In genomic region chr10:3525832-3526449, GRCh38 we compare ENCODE assay signal across 11 cellular contexts.
DNase-seq lines count a peak whose midpoint lies in the region; ATAC-seq and TF ChIP-seq lines count a peak whose summit lies in the region.
"Had no signal": no experiment of that assay in that cellular context is flagged by ENCODE, and none has a peak within 500 bp of the region (broad histone marks: within the 10 kb centered on the region; RNA-seq: fewer than 3 reads in every experiment).

No MANE protein-coding gene starts in this region.

- TF ChIP-seq CTCF in cardiac fibroblast (IDR thresholded peaks at IDR 0.05; ENCODE audit: low read depth, low read length) (no peak), lung (IDR thresholded peaks at IDR 0.05; ENCODE audit: control extremely low read depth, extremely low read depth) (no peak), WTC11 (IDR thresholded peaks at IDR 0.05) (no peak)

- H3K4me3 Mint-ChIP-seq in WTC11: no peak overlapping the region

- WGBS in lung, 2 donors: 82 to 94% methylated on average over 11 of the region's 11 CpGs

- H3K4me1 Mint-ChIP-seq in WTC11: no peaks in the 10 kb centered on the region

- H3K36me3 Mint-ChIP-seq in WTC11: no peaks in the 10 kb centered on the region

- peak; percentile 5 for DNase-seq in SIG-M5 treated with dmso at 0.1 percent for 504 hours (lab: John Stamatoyannopoulos, UW; ENCODE audit: unreplicated experiment)
- no peak for DNase-seq in SIG-M5 (lab: John Stamatoyannopoulos, UW)
- peak; percentile 95 to 98 for DNase-seq in cardiac fibroblast (ENCODE audit: low read depth in 2 of 2)
- no peak for DNase-seq in lung (ENCODE audit: low spot score)
- DNase-seq in WTC11 (ENCODE audit: low spot score): no peak
- no peak for DNase-seq in effector CD4-positive, alpha-beta T cell
- no peak for DNase-seq in NCI-H82 (lab: John Stamatoyannopoulos, UW)
- no peak for DNase-seq in pons (ENCODE audit: low spot score)
- DNase-seq: stimulated activated CD4-positive, alpha-beta T cell treated with anti-CD3 and anti-CD28 coated beads, Interleukin-4, amount 100 ng/mL, for 24 hours had no signal

- POLR2A ChIA-PET in WTC11 (lab: Charles Lee): no interaction called here

- H3K36me3 ChIP-seq in lung (ENCODE audit: control insufficient read depth in 2 of 2, insufficient read depth in 2 of 2, low read length in 2 of 2): no peaks in the 10 kb centered on the region
- H3K36me3 ChIP-seq: SJCRH30 had no signal

- ATAC-seq in lung (ENCODE audit: insufficient read depth, low FRiP score) (peak; percentile 78), WTC11 (no peak)

- peaks cover 0 to 2% of the 10 kb centered on the region in 2 donors for H3K9me3 ChIP-seq in lung (ENCODE audit: control insufficient read depth in 2 of 2, insufficient read depth in 1 of 2, low read length in 1 of 2)
- H3K9me3 ChIP-seq: SJCRH30 had no signal

- no peaks in the 10 kb centered on the region for H3K27me3 ChIP-seq in lung (ENCODE audit: control insufficient read depth, insufficient read depth)
- H3K27me3 ChIP-seq: SJCRH30 had no signal

- H3K27ac Mint-ChIP-seq in WTC11: no peak overlapping the region

- peaks cover 0 to 1% of the 10 kb centered on the region in 2 donors for H3K4me1 ChIP-seq in lung (ENCODE audit: control insufficient read depth in 2 of 2, insufficient read depth in 2 of 2, low read length in 2 of 2)
- H3K4me1 ChIP-seq: SJCRH30 had no signal

- CTCF ChIA-PET in WTC11 (lab: Charles Lee): no interaction called here

- H3K4me3 ChIP-seq in cardiac fibroblast (replicated peaks in 1 of 2; ENCODE audit: low read depth in 2 of 2, low read length in 2 of 2) (no peak overlapping the region), lung (no peak overlapping the region)
- H3K4me3 ChIP-seq: SJCRH30 had no signal

- H3K9me3 Mint-ChIP-seq in WTC11: no peaks in the 10 kb centered on the region

- peak overlapping the region in 1 of 2 donors; percentile 48 for H3K27ac ChIP-seq in lung (ENCODE audit: low read depth in 1 of 2, low read length in 1 of 2)
- H3K27ac ChIP-seq: 22Rv1, SJCRH30 had no signal

- no peaks in the 10 kb centered on the region for H3K27me3 Mint-ChIP-seq in WTC11 (ENCODE audit: low read depth)

TF ChIP-seq in WTC11, 78 proteins besides CTCF, POLR2A, EP300 and RAD21:
- TF ChIP-seq ZSCAN18 (CRISPR knock-in tag; IDR thresholded peaks at IDR 0.05) (no peak), IRF2 (CRISPR knock-in tag; IDR thresholded peaks at IDR 0.05; ENCODE audit: borderline replicate concordance, low read depth) (no peak), FOXJ3 (CRISPR knock-in tag; IDR thresholded peaks at IDR 0.05; ENCODE audit: borderline replicate concordance) (no peak), TP53 (CRISPR knock-in tag; IDR thresholded peaks at IDR 0.05) (no peak), ATF3 (CRISPR knock-in tag; conservative IDR thresholded peaks at IDR 0.05) (no peak), CREM (CRISPR knock-in tag; IDR thresholded peaks at IDR 0.05) (no peak), SMAD3 (CRISPR knock-in tag; IDR thresholded peaks at IDR 0.05; ENCODE audit: borderline replicate concordance) (no peak), GRHL2 (CRISPR knock-in tag; IDR thresholded peaks at IDR 0.05; ENCODE audit: insufficient replicate concordance, severe bottlenecking) (no peak), RORB (CRISPR knock-in tag; IDR thresholded peaks at IDR 0.05) (no peak), ESRRA (CRISPR knock-in tag; IDR thresholded peaks at IDR 0.05; ENCODE audit: borderline replicate concordance) (no peak), HMGA2 (CRISPR knock-in tag; IDR thresholded peaks at IDR 0.05) (no peak), MYBL2 (CRISPR knock-in tag; IDR thresholded peaks at IDR 0.05) (no peak), MAX (CRISPR knock-in tag; IDR thresholded peaks at IDR 0.05) (no peak), ZNF263 (CRISPR knock-in tag; IDR thresholded peaks at IDR 0.05; ENCODE audit: low read depth) (no peak), TEAD1 (CRISPR knock-in tag; IDR thresholded peaks at IDR 0.05) (no peak)

Comparison
In these comparisons a context has a peak if more than half of its experiments do, and no peak if none do; other contexts are left out.
1. DNase-seq: peak in SIG-M5 treated with dmso at 0.1 percent for 504 hours (single experiment) and cardiac fibroblast (2 of 2); none in SIG-M5 (single experiment), lung (single experiment), WTC11 (single experiment), effector CD4-positive, alpha-beta T cell (single experiment), NCI-H82 (single experiment) and pons (single experiment).